ENCODE assay signal across 2 cellular contexts in genomic region chr1:16493731-16494130, GRCh38.
TF ChIP-seq lines count a peak whose summit lies in the region.

No MANE protein-coding gene starts in this region.

TF ChIP-seq in A549, 52 proteins besides CTCF, POLR2A, EP300 and RAD21:
- TF ChIP-seq KDM1A (IDR thresholded peaks at IDR 0.05; ENCODE audit: low read depth): 0 out of 2 replicates have a peak, but pooled peaks have one; percentile 21

TF ChIP-seq in H1, 55 proteins besides CTCF, POLR2A, EP300 and RAD21:
- TF ChIP-seq KDM1A (IDR thresholded peaks at IDR 0.05; ENCODE audit: borderline replicate concordance, low read length): peak; percentile 24; the same call in 1 of the 2 replicates
